In the genomic region with DNA sequence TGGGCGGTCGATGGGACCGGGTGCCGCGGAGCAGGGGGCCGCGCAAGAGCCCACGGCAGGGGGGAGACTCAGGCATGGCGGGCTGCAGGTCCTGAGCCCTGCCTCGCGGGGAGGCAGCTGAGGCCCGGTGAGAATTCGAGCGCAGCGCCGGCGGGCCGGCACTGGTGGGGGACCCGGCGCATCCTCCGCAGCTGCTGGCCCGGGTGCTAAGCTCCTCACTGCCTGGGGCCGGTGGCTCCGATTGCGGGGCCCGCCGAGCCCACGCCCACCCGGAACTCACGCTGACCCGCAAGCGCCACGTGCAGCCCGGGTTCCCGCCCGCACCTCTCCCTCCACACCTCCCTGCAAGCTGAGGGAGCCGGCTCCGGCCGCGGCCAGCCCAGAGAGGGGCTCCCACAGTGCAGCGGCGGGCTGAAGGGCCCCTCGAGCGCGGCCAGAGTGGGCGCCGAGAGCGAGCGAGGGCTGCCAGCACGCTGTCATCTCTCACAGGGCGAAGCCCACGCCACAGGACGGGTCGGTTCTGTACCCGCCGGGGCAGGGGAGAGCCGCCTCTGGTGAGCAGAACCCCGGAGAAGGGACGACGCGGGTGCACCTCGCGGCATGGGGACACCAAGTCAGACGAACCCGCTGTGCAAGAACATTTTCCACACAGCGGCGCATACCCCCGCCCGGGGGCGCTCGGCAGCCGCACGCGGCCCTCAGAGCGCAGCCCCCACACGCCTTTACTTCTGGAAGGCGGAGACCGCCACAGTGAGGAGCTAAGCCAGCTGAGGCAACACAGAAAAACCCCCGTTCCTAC, we compare ENCODE assay signal across 8 cellular contexts. TPM values are rescaled to one million over a fixed set of nuclear protein-coding genes. Genes with fewer than 3 reads are reported as not detected.
DNase-seq lines count a peak whose midpoint lies in the region; ATAC-seq, FAIRE-seq and TF ChIP-seq lines count a peak whose summit lies in the region.

No MANE protein-coding gene starts in this region.

- H3K27ac Mint-ChIP-seq in activated CD8-positive, alpha-beta memory T cell treated with anti-CD3 and anti-CD28 coated beads, Interleukin-2, amount 10 ng/mL, durations not matched to agents 7 days and 5 days = peak overlapping the region; percentile 89
- H3K27ac Mint-ChIP-seq in activated T-helper 2 cell treated with anti-CD3 and anti-CD28 coated beads, Interferon-gamma antibody, Interleukin-2, Interleukin-4, amounts not matched to agents 10 μg/mL and 5 μg/mL and 100 μg/mL, durations not matched to agents 14 hours and 24 hours and 36 hours = peak overlapping the region; percentile 89

- H3K27me3 ChIP-seq in tibial artery = no peaks in the 10 kb centered on the region

- intact Hi-C loops in activated T-helper 2 cell treated with anti-CD3 and anti-CD28 coated beads, Interferon-gamma antibody, Interleukin-2, Interleukin-4, amounts not matched to agents 10 μg/mL and 5 μg/mL and 100 μg/mL, durations not matched to agents 14 hours and 24 hours and 36 hours (cut with micrococcal nuclease) = loop anchor here (2.0 to 10.0 kb wide), 5 partner anchors 17 to 273 kb away; a partner anchor contains a TSS
- intact Hi-C loops in kidney (cut with DNase I) = no loop called here
- intact Hi-C loops in tibial artery (cut with DNase I; ENCODE audit: low total_unique reads) = loop anchor here (2.0 to 10.0 kb wide), 2 partner anchors 73 to 723 kb away; a partner anchor contains a TSS
- intact Hi-C loops in posterior cingulate gyrus (cut with DNase I) = no loop called here

- peaks cover 9% of the 10 kb centered on the region in 2 donors for H3K36me3 ChIP-seq in kidney (ENCODE audit: control insufficient read depth in 1 of 2, insufficient read depth in 2 of 2, low read length in 2 of 2)
- H3K36me3 ChIP-seq in tibial artery = peaks cover 12 to 21% (median 14%) of the 10 kb centered on the region in 3 donors

- H3K4me1 ChIP-seq in kidney (ENCODE audit: control insufficient read depth in 1 of 2, insufficient read depth in 1 of 2, low read depth in 1 of 2, low read length in 2 of 2) = peaks cover 19 to 27% of the 10 kb centered on the region in 2 donors
- peaks cover 0 to 81% (median 49%) of the 10 kb centered on the region in 4 donors for H3K4me1 ChIP-seq in tibial artery

- no peaks in the 10 kb centered on the region for H3K9me3 Mint-ChIP-seq in activated CD8-positive, alpha-beta memory T cell treated with anti-CD3 and anti-CD28 coated beads, Interleukin-2, amount 10 ng/mL, durations not matched to agents 7 days and 5 days (ENCODE audit: low read depth)
- H3K9me3 Mint-ChIP-seq in activated T-helper 2 cell treated with anti-CD3 and anti-CD28 coated beads, Interferon-gamma antibody, Interleukin-2, Interleukin-4, amounts not matched to agents 10 μg/mL and 5 μg/mL and 100 μg/mL, durations not matched to agents 14 hours and 24 hours and 36 hours = no peaks in the 10 kb centered on the region

- FAIRE-seq in kidney (lab: Jason Lieb, UNC) = no peak

- CTCF ChIA-PET in activated CD8-positive, alpha-beta memory T cell treated with anti-CD3 and anti-CD28 coated beads, Interleukin-2, amount 10 ng/mL, durations not matched to agents 7 days and 5 days (lab: Charles Lee) = interaction anchor here (0.5 to 8.9 kb wide), 21 partner anchors 12 to 729 kb away, joined by 3 to 76 read pairs (median 3); a partner anchor contains a TSS

- H3K4me3 Mint-ChIP-seq in activated CD8-positive, alpha-beta memory T cell treated with anti-CD3 and anti-CD28 coated beads, Interleukin-2, amount 10 ng/mL, durations not matched to agents 7 days and 5 days = peak overlapping the region; percentile 87
- peak overlapping the region; percentile 88 for H3K4me3 Mint-ChIP-seq in activated T-helper 2 cell treated with anti-CD3 and anti-CD28 coated beads, Interferon-gamma antibody, Interleukin-2, Interleukin-4, amounts not matched to agents 10 μg/mL and 5 μg/mL and 100 μg/mL, durations not matched to agents 14 hours and 24 hours and 36 hours (ENCODE audit: low read depth)

- DNase-seq in activated CD8-positive, alpha-beta memory T cell treated with anti-CD3 and anti-CD28 coated beads, Interleukin-2, amount 10 ng/mL, durations not matched to agents 7 days and 5 days = peak; percentile 50
- DNase-seq in activated CD8-positive, alpha-beta memory T cell treated with anti-CD3 and anti-CD28 coated beads for 24 hours = no peak
- DNase-seq in activated T-helper 2 cell treated with anti-CD3 and anti-CD28 coated beads, Interferon-gamma antibody, Interleukin-2, Interleukin-4, amounts not matched to agents 10 μg/mL and 5 μg/mL and 100 μg/mL, durations not matched to agents 14 hours and 24 hours and 36 hours (ENCODE audit: low spot score) = no peak
- DNase-seq in kidney (peak; percentile 85), tibial artery (no peak), posterior cingulate gyrus (no peak), omental fat pad (ENCODE audit: low spot score) (no peak), NCI-H345 treated with DMSO at 0.1 percent for 48 hours (lab: John Stamatoyannopoulos, UW; ENCODE audit: unreplicated experiment) (no peak)

- peak overlapping the region in 1 of 2 donors; percentile 89 for H3K4me3 ChIP-seq in kidney (ENCODE audit: low read length in 2 of 2)
- H3K4me3 ChIP-seq in tibial artery = peak overlapping the region; percentile 80 to 89

- H3K9me3 ChIP-seq in kidney (ENCODE audit: control insufficient read depth in 1 of 2, low read length in 2 of 2) (no peaks in the 10 kb centered on the region), tibial artery (no peaks in the 10 kb centered on the region)

- no peak for ATAC-seq in activated CD8-positive, alpha-beta memory T cell treated with anti-CD3 and anti-CD28 coated beads, Interleukin-2, amount 10 ng/mL, durations not matched to agents 7 days and 5 days
- no peak for ATAC-seq in omental fat pad (ENCODE audit: low FRiP score)

- H3K27ac ChIP-seq in kidney (ENCODE audit: low read depth in 2 of 2, low read length in 2 of 2) (peak overlapping the region in 1 of 2 donors; percentile 79), tibial artery (peak overlapping the region; percentile 97 to 98)

- H3K27me3 Mint-ChIP-seq in activated CD8-positive, alpha-beta memory T cell treated with anti-CD3 and anti-CD28 coated beads, Interleukin-2, amount 10 ng/mL, durations not matched to agents 7 days and 5 days = no peaks in the 10 kb centered on the region
- H3K27me3 Mint-ChIP-seq in activated T-helper 2 cell treated with anti-CD3 and anti-CD28 coated beads, Interferon-gamma antibody, Interleukin-2, Interleukin-4, amounts not matched to agents 10 μg/mL and 5 μg/mL and 100 μg/mL, durations not matched to agents 14 hours and 24 hours and 36 hours (ENCODE audit: low read depth) = no peaks in the 10 kb centered on the region

- peaks cover 13% of the 10 kb centered on the region for H3K36me3 Mint-ChIP-seq in activated CD8-positive, alpha-beta memory T cell treated with anti-CD3 and anti-CD28 coated beads, Interleukin-2, amount 10 ng/mL, durations not matched to agents 7 days and 5 days
- H3K36me3 Mint-ChIP-seq in activated T-helper 2 cell treated with anti-CD3 and anti-CD28 coated beads, Interferon-gamma antibody, Interleukin-2, Interleukin-4, amounts not matched to agents 10 μg/mL and 5 μg/mL and 100 μg/mL, durations not matched to agents 14 hours and 24 hours and 36 hours (ENCODE audit: low read depth) = peaks cover 18% of the 10 kb centered on the region

- peak overlapping the region in 1 of 2 donors; percentile 35 for H3K9ac ChIP-seq in kidney (ENCODE audit: low read length in 2 of 2)

- H3K4me1 Mint-ChIP-seq in activated CD8-positive, alpha-beta memory T cell treated with anti-CD3 and anti-CD28 coated beads, Interleukin-2, amount 10 ng/mL, durations not matched to agents 7 days and 5 days = peaks cover 36% of the 10 kb centered on the region
- peaks cover 18% of the 10 kb centered on the region for H3K4me1 Mint-ChIP-seq in activated T-helper 2 cell treated with anti-CD3 and anti-CD28 coated beads, Interferon-gamma antibody, Interleukin-2, Interleukin-4, amounts not matched to agents 10 μg/mL and 5 μg/mL and 100 μg/mL, durations not matched to agents 14 hours and 24 hours and 36 hours (ENCODE audit: low read depth)

- TF ChIP-seq CTCF in kidney (IDR thresholded peaks at IDR 0.05; ENCODE audit: borderline replicate concordance, extremely low read depth, insufficient read depth) (no peak), tibial artery (IDR thresholded peaks at IDR 0.05) (no peak), omental fat pad (IDR thresholded peaks at IDR 0.05) (no peak)

RNA-seq across cellular contexts. Expression of a gene that starts 1.2 kb away (rescaled TPM):
- 100 to 1,000 TPM; 127 to 140 TPM for total RNA-seq in activated CD8-positive, alpha-beta memory T cell treated with anti-CD3 and anti-CD28 coated beads, Interleukin-2, amount 10 ng/mL, durations not matched to agents 7 days and 5 days
- 96.0 and 104 TPM in 2 replicates for total RNA-seq in activated T-helper 2 cell treated with anti-CD3 and anti-CD28 coated beads, Interferon-gamma antibody, Interleukin-2, Interleukin-4, amounts not matched to agents 10 μg/mL and 5 μg/mL and 100 μg/mL, durations not matched to agents 14 hours and 24 hours and 36 hours
- total RNA-seq in kidney (65.7 TPM), omental fat pad (100 to 1,000 TPM; 141 to 262 (median 167) TPM)
- polyA plus RNA-seq in kidney (ENCODE audit: insufficient read depth, low read depth, low replicate concordance) = 124 TPM

RNA-seq across cellular contexts. Expression of a gene that starts 27.7 kb away (rescaled TPM):
- total RNA-seq in activated CD8-positive, alpha-beta memory T cell treated with anti-CD3 and anti-CD28 coated beads, Interleukin-2, amount 10 ng/mL, durations not matched to agents 7 days and 5 days = 1 to 10 TPM; 2.5 to 3.5 TPM
- 1.1 and 2.4 TPM in 2 replicates for total RNA-seq in activated T-helper 2 cell treated with anti-CD3 and anti-CD28 coated beads, Interferon-gamma antibody, Interleukin-2, Interleukin-4, amounts not matched to agents 10 μg/mL and 5 μg/mL and 100 μg/mL, durations not matched to agents 14 hours and 24 hours and 36 hours
- total RNA-seq in kidney = 7.5 TPM
- 16.5 TPM for polyA plus RNA-seq in kidney (ENCODE audit: insufficient read depth, low read depth, low replicate concordance)
- total RNA-seq in omental fat pad = 10 to 100 TPM in 1 of 4 donors, 1 to 10 TPM in 3; 3.7 to 26.0 (median 5.6) TPM

RNA-seq across cellular contexts. Expression of a gene that starts 43.8 kb away (rescaled TPM):
- 100 to 1,000 TPM; 178 to 202 TPM for total RNA-seq in activated CD8-positive, alpha-beta memory T cell treated with anti-CD3 and anti-CD28 coated beads, Interleukin-2, amount 10 ng/mL, durations not matched to agents 7 days and 5 days
- 145 TPM in 2 replicates for total RNA-seq in activated T-helper 2 cell treated with anti-CD3 and anti-CD28 coated beads, Interferon-gamma antibody, Interleukin-2, Interleukin-4, amounts not matched to agents 10 μg/mL and 5 μg/mL and 100 μg/mL, durations not matched to agents 14 hours and 24 hours and 36 hours
- total RNA-seq in kidney (125 TPM), omental fat pad (100 to 1,000 TPM; 104 to 121 (median 107) TPM)
- polyA plus RNA-seq in kidney (ENCODE audit: insufficient read depth, low read depth, low replicate concordance) = 70.6 TPM

RNA-seq across cellular contexts. Expression of a gene that starts 49.2 kb away (rescaled TPM):
- 1 to 10 TPM; 4.9 to 5.5 TPM for total RNA-seq in activated CD8-positive, alpha-beta memory T cell treated with anti-CD3 and anti-CD28 coated beads, Interleukin-2, amount 10 ng/mL, durations not matched to agents 7 days and 5 days
- total RNA-seq in activated T-helper 2 cell treated with anti-CD3 and anti-CD28 coated beads, Interferon-gamma antibody, Interleukin-2, Interleukin-4, amounts not matched to agents 10 μg/mL and 5 μg/mL and 100 μg/mL, durations not matched to agents 14 hours and 24 hours and 36 hours = 5.2 and 5.4 TPM in 2 replicates
- total RNA-seq in kidney (10.0 TPM), omental fat pad (1 to 10 TPM; 3.0 to 8.0 (median 6.3) TPM)
- polyA plus RNA-seq in kidney (ENCODE audit: insufficient read depth, low read depth, low replicate concordance) = 3.9 TPM

Comparison
In these comparisons a context has a peak if more than half of its experiments do, and no peak if none do; other contexts are left out.
1. DNase-seq: peak in activated CD8-positive, alpha-beta memory T cell treated with anti-CD3 and anti-CD28 coated beads, Interleukin-2, amount 10 ng/mL, durations not matched to agents 7 days and 5 days (single experiment) and kidney (single experiment); none in activated CD8-positive, alpha-beta memory T cell treated with anti-CD3 and anti-CD28 coated beads for 24 hours (single experiment), activated T-helper 2 cell treated with anti-CD3 and anti-CD28 coated beads, Interferon-gamma antibody, Interleukin-2, Interleukin-4, amounts not matched to agents 10 μg/mL and 5 μg/mL and 100 μg/mL, durations not matched to agents 14 hours and 24 hours and 36 hours (single experiment), tibial artery (0 of 2), posterior cingulate gyrus (0 of 10), omental fat pad (single experiment) and NCI-H345 treated with DMSO at 0.1 percent for 48 hours (single experiment).
2. intact Hi-C loops: an anchor here in activated T-helper 2 cell treated with anti-CD3 and anti-CD28 coated beads, Interferon-gamma antibody, Interleukin-2, Interleukin-4, amounts not matched to agents 10 μg/mL and 5 μg/mL and 100 μg/mL, durations not matched to agents 14 hours and 24 hours and 36 hours (2.0 to 10.0 kb wide) and tibial artery (2.0 to 10.0 kb wide); none called in kidney and posterior cingulate gyrus.